ENCODE assay signal across 8 cellular contexts in genomic region chr12:52949413-52950331, GRCh38. TPM values are rescaled to one million over a fixed set of nuclear protein-coding genes. Genes with fewer than 3 reads are reported as not detected.
A peak's percentile ranks its signal among the peaks of the same experiment; 100 is the strongest.
DNase-seq lines count a peak whose midpoint lies in the region; ATAC-seq, FAIRE-seq and TF ChIP-seq lines count a peak whose summit lies in the region.

No MANE protein-coding gene starts in this region.

- no peaks in the 10 kb centered on the region for H3K36me3 Mint-ChIP-seq in neural crest cell (ENCODE audit: low read depth)

- no peak for ATAC-seq in HG03025 (IDR thresholded peaks at IDR 0.05; ENCODE audit: low FRiP score, unreplicated experiment)

- peak overlapping the region; percentile 35; the same call in 1 of the 2 replicates for H3K27ac ChIP-seq in SK-N-MC
- no peak overlapping the region for H3K27ac ChIP-seq in fibroblast of lung (ENCODE audit: insufficient read depth, low read length)

- H3K9me3 Mint-ChIP-seq in neural crest cell: no peaks in the 10 kb centered on the region

- H3K9ac ChIP-seq in SK-N-MC (ENCODE audit: insufficient read length) (peak overlapping the region; percentile 72), fibroblast of lung (ENCODE audit: insufficient read depth, low read length) (peak overlapping the region; percentile 41)

- DNase-seq in AG09309 (ENCODE audit: low read depth) (no peak), HTR-8/SVneo (ENCODE audit: insufficient read length, low spot score) (peak; percentile 93), SK-N-MC (ENCODE audit: low read depth, low spot score) (no peak), fibroblast of lung (ENCODE audit: low read depth in 2 of 2) (peak; percentile 84 to 97), neural crest cell (ENCODE audit: low read depth, low spot score) (no peak), epidermal melanocyte (ENCODE audit: insufficient read length, low spot score) (no peak), NCI-H1930 (lab: John Stamatoyannopoulos, UW) (no peak)

- no peaks in the 10 kb centered on the region for H3K4me1 ChIP-seq in fibroblast of lung (ENCODE audit: control insufficient read depth, extremely low read depth, insufficient read depth, low read length)

- peak overlapping the region; percentile 44 for H3K4me3 ChIP-seq in AG09309 (ENCODE audit: control insufficient read depth, low read depth, low read length)
- peak overlapping the region; percentile 82 for H3K4me3 ChIP-seq in SK-N-MC
- H3K4me3 ChIP-seq in fibroblast of lung (replicated peaks in 1 of 4; ENCODE audit: control extremely low read depth in 1 of 4, insufficient read depth in 1 of 4, low read depth in 3 of 4, low read length in 4 of 4): peak overlapping the region in 3 of 4 experiments; percentile 19 to 75 (median 36)

- peaks cover 23% of the 10 kb centered on the region for H3K4me1 Mint-ChIP-seq in neural crest cell

- H3K36me3 ChIP-seq in SK-N-MC (ENCODE audit: insufficient read depth, low read length) (peaks cover 31% of the 10 kb centered on the region), fibroblast of lung (ENCODE audit: control insufficient read depth, insufficient read depth, low read length) (no peaks in the 10 kb centered on the region)

- TF ChIP-seq CTCF in AG09309 (IDR thresholded peaks at IDR 0.05; ENCODE audit: control insufficient read depth, insufficient read depth, low read depth, low read length, missing control alignments): no peak
- no peak for TF ChIP-seq CTCF in fibroblast of lung (conservative IDR thresholded peaks at IDR 0.05 in 1 of 2, IDR thresholded peaks at IDR 0.05 in 1 of 2; ENCODE audit: low read depth in 1 of 2, low read length in 2 of 2)
- no peak for TF ChIP-seq CTCF in neural crest cell (conservative IDR thresholded peaks at IDR 0.05)

- H3K4me2 ChIP-seq in fibroblast of lung (ENCODE audit: extremely low read depth, insufficient read depth, low read length): no peak overlapping the region

- H4K20me1 ChIP-seq in fibroblast of lung (ENCODE audit: control insufficient read depth, extremely low read depth, insufficient read depth, low read length): no peaks in the 10 kb centered on the region

- H2AFZ ChIP-seq in fibroblast of lung (ENCODE audit: low read length): no peak overlapping the region

- H3K9me3 ChIP-seq in SK-N-MC (ENCODE audit: low read depth, low read length): no peaks in the 10 kb centered on the region
- H3K9me3 ChIP-seq in fibroblast of lung (ENCODE audit: control insufficient read depth, insufficient read depth, low read depth, low read length): no peaks in the 10 kb centered on the region

- no peak for FAIRE-seq in HTR-8/SVneo (lab: Jason Lieb, UNC)

- H3K27me3 Mint-ChIP-seq in neural crest cell (ENCODE audit: low read depth): peaks cover 24% of the 10 kb centered on the region

- H3K4me3 Mint-ChIP-seq in neural crest cell: peak overlapping the region; percentile 76

- no peaks in the 10 kb centered on the region for H3K79me2 ChIP-seq in fibroblast of lung (ENCODE audit: control insufficient read depth, insufficient read depth, low read length)

- no peaks in the 10 kb centered on the region for H3K27me3 ChIP-seq in fibroblast of lung (ENCODE audit: control insufficient read depth, insufficient read depth, low read length)

- H3K27ac Mint-ChIP-seq in neural crest cell (ENCODE audit: unreplicated experiment): no peak overlapping the region

RNA-seq across cellular contexts. Expression of gene KRT18, which starts 0.8 kb away (rescaled TPM):
- total RNA-seq in fibroblast of lung: 1.2 and 3.1 TPM in 2 replicates
- polyA plus RNA-seq in fibroblast of lung: 11.8 and 88.0 TPM in 2 replicates
- 15.5 and 101 TPM in 2 replicates for polyA plus RNA-seq in fibroblast of lung (2012)
- 32.5 and 171 TPM in 2 replicates for polyA minus RNA-seq in fibroblast of lung (ENCODE audit: low replicate concordance)
- 6.4 and 6.9 TPM in 2 replicates for total RNA-seq in neural crest cell

RNA-seq across cellular contexts. Expression of gene KRT8, which starts 44.8 kb away (rescaled TPM):
- total RNA-seq in fibroblast of lung: 0.66 and 1.5 TPM in 2 replicates
- polyA plus RNA-seq in fibroblast of lung: 2.5 and 16.3 TPM in 2 replicates
- polyA plus RNA-seq in fibroblast of lung (2012): 3.0 and 21.1 TPM in 2 replicates
- polyA minus RNA-seq in fibroblast of lung (ENCODE audit: low replicate concordance): 2.4 and 13.1 TPM in 2 replicates
- 8.3 and 10.3 TPM in 2 replicates for total RNA-seq in neural crest cell

RNA-seq across cellular contexts. Expression of gene EIF4B, which starts 56.6 kb away (rescaled TPM):
- total RNA-seq in fibroblast of lung (1,180 and 1,819 TPM in 2 replicates), neural crest cell (514 and 527 TPM in 2 replicates)
- polyA plus RNA-seq in fibroblast of lung: 380 and 466 TPM in 2 replicates
- polyA plus RNA-seq in fibroblast of lung (2012): 255 and 359 TPM in 2 replicates
- polyA minus RNA-seq in fibroblast of lung (ENCODE audit: low replicate concordance): 698 and 797 TPM in 2 replicates

Comparison
In these comparisons a context has a peak if more than half of its experiments do, and no peak if none do; other contexts are left out.
1. DNase-seq: peak in HTR-8/SVneo (single experiment) and fibroblast of lung (2 of 2); none in AG09309 (single experiment), SK-N-MC (single experiment), neural crest cell (single experiment), epidermal melanocyte (single experiment) and NCI-H1930 (0 of 2).
2. Peak in every context shown above with its lines, with median percentiles within 50 percentile points of each other: H3K4me3 ChIP-seq.